Comparison of ENCODE assay signal across 20 cellular contexts in genomic region chr1:197982266-197982665, GRCh38.
A peak's percentile ranks its signal among the peaks of the same experiment; 100 is the strongest.
DNase-seq lines count a peak whose midpoint lies in the region; ATAC-seq and TF ChIP-seq lines count a peak whose summit lies in the region.
"Had no signal": no experiment of that assay in that cellular context is flagged by ENCODE, and none has a peak within 500 bp of the region (broad histone marks: within the 10 kb centered on the region; RNA-seq: fewer than 3 reads in every experiment).

No MANE protein-coding gene starts in this region.

- intact Hi-C loops in body of pancreas (cut with DNase I), result no loop called here

- POLR2A ChIA-PET in WTC11 (lab: Charles Lee), result no interaction called here

- H3K9me3 ChIP-seq in GM23248 (ENCODE audit: low read depth) (no peaks in the 10 kb centered on the region), body of pancreas (no peaks in the 10 kb centered on the region)
- H3K9me3 ChIP-seq: A549; BLaER1 treated with 17β-estradiol and CSF1 and Interleukin-3, amounts not matched to agents 10 nM and 100 nM had no signal

- no peak for TF ChIP-seq POLR2A in body of pancreas (IDR thresholded peaks at IDR 0.05)

- no peak overlapping the region for H3K9ac ChIP-seq in GM23248
- H3K9ac ChIP-seq: BLaER1 treated with 17β-estradiol and CSF1 and Interleukin-3, amounts not matched to agents 10 nM and 100 nM had no signal

- H3K27ac ChIP-seq in GM23248 (no peak overlapping the region), body of pancreas (no peak overlapping the region)
- H3K27ac ChIP-seq: 22Rv1; BLaER1 treated with 17β-estradiol and CSF1 and Interleukin-3, amounts not matched to agents 10 nM and 100 nM; HL-60 had no signal

- H4K20me1 ChIP-seq in GM23248 (ENCODE audit: insufficient read depth), result no peaks in the 10 kb centered on the region
- H4K20me1 ChIP-seq: BLaER1 treated with 17β-estradiol and CSF1 and Interleukin-3, amounts not matched to agents 10 nM and 100 nM had no signal

- CTCF ChIA-PET in WTC11 (lab: Charles Lee), result no interaction called here

- H3K36me3 Mint-ChIP-seq in WTC11, result no peaks in the 10 kb centered on the region
- H3K36me3 Mint-ChIP-seq: CD8-positive, alpha-beta T cell had no signal

- H3K9me2 ChIP-seq in GM23248 (ENCODE audit: insufficient read depth), result no peaks in the 10 kb centered on the region

- H3K4me1 ChIP-seq in GM23248 (ENCODE audit: insufficient read depth) (peaks cover 20% of the 10 kb centered on the region), body of pancreas (no peaks in the 10 kb centered on the region)
- H3K4me1 ChIP-seq: BLaER1 treated with 17β-estradiol and CSF1 and Interleukin-3, amounts not matched to agents 10 nM and 100 nM had no signal

- no peaks in the 10 kb centered on the region for H3K27me3 Mint-ChIP-seq in WTC11 (ENCODE audit: low read depth)

- H3K4me3 Mint-ChIP-seq in WTC11, result no peak overlapping the region
- H3K4me3 Mint-ChIP-seq: B cell; CD8-positive, alpha-beta T cell; HFFc6 had no signal

- H3K27ac Mint-ChIP-seq in WTC11, result 0 out of 2 replicates have a peak overlapping the region, but pooled peaks have one; percentile 75
- H3K27ac Mint-ChIP-seq: B cell; CD8-positive, alpha-beta T cell; HFFc6 had no signal

- H3K4me1 Mint-ChIP-seq in WTC11, result peaks cover 5% of the 10 kb centered on the region; the same call in 1 of the 2 replicates
- H3K4me1 Mint-ChIP-seq: B cell had no signal

- H3K27me3 ChIP-seq in GM23248 (replicated peaks; ENCODE audit: insufficient read depth) (no peaks in the 10 kb centered on the region), body of pancreas (no peaks in the 10 kb centered on the region)
- H3K27me3 ChIP-seq: BLaER1 treated with 17β-estradiol and CSF1 and Interleukin-3, amounts not matched to agents 10 nM and 100 nM had no signal

- peak overlapping the region; percentile 1; the same call in 1 of the 2 replicates for H2AFZ ChIP-seq in GM23248

- in situ Hi-C loops in GM23248 (cut with MboI), result no loop called here

- DNase-seq in AG10803 (ENCODE audit: low read depth) (peak; percentile 59), GM23248 (no peak), WTC11 (ENCODE audit: low spot score) (no peak), fibroblast of peridontal ligament (ENCODE audit: extremely low read depth) (peak; percentile 56), body of pancreas (no peak)
- DNase-seq: CD8-positive, alpha-beta T cell; GDM1; GOT3; H7; HFFc6 had no signal

- TF ChIP-seq CTCF in AG10803 (conservative IDR thresholded peaks at IDR 0.05; ENCODE audit: low read length) (no peak), WTC11 (IDR thresholded peaks at IDR 0.05) (no peak), body of pancreas (IDR thresholded peaks at IDR 0.05) (no peak)

- H3F3A ChIP-seq in GM23248 (ENCODE audit: insufficient read depth), result peaks cover 6% of the 10 kb centered on the region; the same call in 1 of the 2 replicates

- H3K79me2 ChIP-seq in GM23248 (ENCODE audit: insufficient read depth), result no peaks in the 10 kb centered on the region

- ATAC-seq in WTC11, result no peak
- ATAC-seq in body of pancreas, result no peak
- ATAC-seq in HG03175 (IDR thresholded peaks at IDR 0.05; ENCODE audit: unreplicated experiment), result no peak
- ATAC-seq in HG02981 (IDR thresholded peaks at IDR 0.05; ENCODE audit: unreplicated experiment), result no peak
- ATAC-seq in GM18520 (IDR thresholded peaks at IDR 0.05; ENCODE audit: unreplicated experiment), result no peak
- ATAC-seq: A549; CD8-positive, alpha-beta T cell; HCT116; K562 had no signal

- H3K9me3 Mint-ChIP-seq in WTC11, result no peaks in the 10 kb centered on the region
- H3K9me3 Mint-ChIP-seq: CD8-positive, alpha-beta T cell; HFFc6 had no signal

- H3K36me3 ChIP-seq in GM23248 (ENCODE audit: low read depth) (no peaks in the 10 kb centered on the region), body of pancreas (replicated peaks in 1 of 2; ENCODE audit: insufficient read depth in 1 of 2, low read depth in 2 of 2) (no peaks in the 10 kb centered on the region)
- H3K36me3 ChIP-seq: BLaER1 treated with 17β-estradiol and CSF1 and Interleukin-3, amounts not matched to agents 10 nM and 100 nM had no signal

- H3K4me2 ChIP-seq in GM23248 (ENCODE audit: unreplicated experiment), result no peak overlapping the region
- H3K4me2 ChIP-seq: A549; BLaER1 treated with 17β-estradiol and CSF1 and Interleukin-3, amounts not matched to agents 10 nM and 100 nM had no signal

- H3K4me3 ChIP-seq in AG10803 (ENCODE audit: low read length) (no peak overlapping the region), GM23248 (no peak overlapping the region), body of pancreas (no peak overlapping the region)
- H3K4me3 ChIP-seq: A549; BLaER1 treated with 17β-estradiol and CSF1 and Interleukin-3, amounts not matched to agents 10 nM and 100 nM; K562 had no signal

TF ChIP-seq in WTC11, 78 proteins besides CTCF, POLR2A, EP300 and RAD21:
- TF ChIP-seq ZNF232 (CRISPR knock-in tag; IDR thresholded peaks at IDR 0.05) (no peak), CREM (CRISPR knock-in tag; IDR thresholded peaks at IDR 0.05) (no peak), USF1 (CRISPR knock-in tag; IDR thresholded peaks at IDR 0.05) (no peak), PREB (CRISPR knock-in tag; IDR thresholded peaks at IDR 0.05; ENCODE audit: borderline replicate concordance) (no peak)

Comparison
In these comparisons a context has a peak if more than half of its experiments do, and no peak if none do; other contexts are left out.
1. DNase-seq: peak in AG10803 (single experiment) and fibroblast of peridontal ligament (single experiment); none in GM23248 (single experiment), WTC11 (single experiment) and body of pancreas (0 of 4).